15 cellular contexts compared by ENCODE assay signal in the genomic region with DNA sequence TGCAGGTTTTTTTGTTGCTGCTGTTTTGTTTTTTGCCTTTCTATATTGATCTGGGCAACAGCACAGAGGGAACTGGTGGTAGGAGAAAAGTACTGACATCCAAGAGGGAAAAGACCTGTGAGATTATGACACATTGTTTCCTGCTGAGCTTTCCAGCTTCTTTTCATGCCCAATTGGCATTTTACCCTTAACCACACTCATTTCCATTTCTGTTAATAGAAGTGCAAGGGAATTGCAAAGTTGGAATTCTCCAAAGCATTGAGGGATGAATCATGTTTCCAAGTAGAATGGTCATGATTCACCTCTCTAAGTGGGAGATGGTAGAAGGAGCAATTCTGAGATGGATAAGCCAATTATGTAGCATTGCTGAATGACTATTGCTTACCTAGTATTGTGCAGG.
DNase-seq lines count a peak whose midpoint lies in the region; ATAC-seq and TF ChIP-seq lines count a peak whose summit lies in the region.
"Had no signal": no experiment of that assay in that cellular context is flagged by ENCODE, and none has a peak within 500 bp of the region (broad histone marks: within the 10 kb centered on the region; RNA-seq: fewer than 3 reads in every experiment).

No MANE protein-coding gene starts in this region.

- H3K27ac Mint-ChIP-seq in Calu3 (ENCODE audit: unreplicated experiment): no peak overlapping the region
- H3K27ac Mint-ChIP-seq: CD8-positive, alpha-beta T cell; natural killer cell treated with Interleukin-12 subunit alpha and Interleukin-12 subunit beta and Interleukin-15 and Interleukin-18, amount 100 ng/mL, for 72 hours; stimulated activated naive CD8-positive, alpha-beta T cell treated with anti-CD3 and anti-CD28 coated beads, Interleukin-15, amount 100 ng/mL, for 72 hours had no signal

- DNase-seq in AG10803 (ENCODE audit: low read depth): peak; percentile 96
- DNase-seq in LoVo (ENCODE audit: low spot score): peak; percentile 23
- DNase-seq in choroid plexus epithelial cell (ENCODE audit: low read depth): peak; percentile 28
- DNase-seq in NCI-H774 (lab: John Stamatoyannopoulos, UW): no peak
- no peak for DNase-seq in T-helper 2 cell
- DNase-seq in Calu3: no peak
- DNase-seq: CD8-positive, alpha-beta T cell; NCI-H1105 treated with DMSO at 0.1 percent for 48 hours; NK-92 treated with Interleukin-12 subunit alpha and Interleukin-12 subunit beta, amount 100 ng/mL, for 24 hours; stimulated activated naive CD8-positive, alpha-beta T cell treated with anti-CD3 and anti-CD28 coated beads, Interleukin-15, amount 100 ng/mL, for 72 hours; T-helper 9 cell had no signal

- no peaks in the 10 kb centered on the region for H3K36me3 ChIP-seq in mesodermal cell (ENCODE audit: control insufficient read depth, insufficient read depth, low read length)
- H3K36me3 ChIP-seq: breast epithelium had no signal

- peaks cover 9% of the 10 kb centered on the region for H3K4me1 Mint-ChIP-seq in Calu3 (ENCODE audit: low read depth, unreplicated experiment)
- H3K4me1 Mint-ChIP-seq: stimulated activated naive CD8-positive, alpha-beta T cell treated with anti-CD3 and anti-CD28 coated beads, Interleukin-15, amount 100 ng/mL, for 72 hours had no signal

- H3K27ac ChIP-seq in mesodermal cell (ENCODE audit: low read depth, low read length, severe bottlenecking): peak overlapping the region; percentile 85
- H3K27ac ChIP-seq: breast epithelium had no signal

- no peaks in the 10 kb centered on the region for H3K27me3 Mint-ChIP-seq in Calu3 (ENCODE audit: unreplicated experiment)
- H3K27me3 Mint-ChIP-seq: natural killer cell treated with Interleukin-12 subunit alpha and Interleukin-12 subunit beta and Interleukin-15 and Interleukin-18, amount 100 ng/mL, for 72 hours; stimulated activated naive CD8-positive, alpha-beta T cell treated with anti-CD3 and anti-CD28 coated beads, Interleukin-15, amount 100 ng/mL, for 72 hours had no signal

- BruUV-seq in Calu3 (replicated peaks; lab: Mats Ljungman, UMichigan): no TSS peak

- intact Hi-C loops in Calu3 (cut with micrococcal nuclease; ENCODE audit: unreplicated experiment): no loop called here

- H3K9me3 ChIP-seq in mesodermal cell (ENCODE audit: control insufficient read depth, low read length): no peaks in the 10 kb centered on the region
- H3K9me3 ChIP-seq: breast epithelium had no signal

- no peaks in the 10 kb centered on the region for H3K36me3 Mint-ChIP-seq in Calu3 (ENCODE audit: insufficient read depth, unreplicated experiment)
- H3K36me3 Mint-ChIP-seq: CD8-positive, alpha-beta T cell had no signal

- no peaks in the 10 kb centered on the region for H3K9me3 Mint-ChIP-seq in Calu3 (ENCODE audit: low read depth, unreplicated experiment)

- no peak for TF ChIP-seq CTCF in AG10803 (conservative IDR thresholded peaks at IDR 0.05; ENCODE audit: low read length)
- TF ChIP-seq CTCF in choroid plexus epithelial cell (conservative IDR thresholded peaks at IDR 0.05; ENCODE audit: low read depth, low read length): no peak
- no peak for TF ChIP-seq CTCF in Calu3 (IDR thresholded peaks at IDR 0.05; ENCODE audit: unreplicated experiment)

- no peak overlapping the region for H3K4me3 Mint-ChIP-seq in Calu3 (ENCODE audit: low read depth, unreplicated experiment)
- H3K4me3 Mint-ChIP-seq: CD8-positive, alpha-beta T cell; natural killer cell treated with Interleukin-12 subunit alpha and Interleukin-12 subunit beta and Interleukin-15 and Interleukin-18, amount 100 ng/mL, for 72 hours; stimulated activated naive CD8-positive, alpha-beta T cell treated with anti-CD3 and anti-CD28 coated beads, Interleukin-15, amount 100 ng/mL, for 72 hours had no signal

- H3K4me1 ChIP-seq in mesodermal cell (ENCODE audit: control insufficient read depth, insufficient read depth, low read length, poor library complexity, severe bottlenecking): peaks cover 17% of the 10 kb centered on the region
- H3K4me1 ChIP-seq: breast epithelium had no signal

- no peak overlapping the region for H3K4me3 ChIP-seq in AG10803 (ENCODE audit: low read length)
- H3K4me3 ChIP-seq in choroid plexus epithelial cell (ENCODE audit: low read depth, low read length): no peak overlapping the region
- H3K4me3 ChIP-seq in mesodermal cell (ENCODE audit: extremely low read depth, insufficient read depth, low read length, poor library complexity, severe bottlenecking): no peak overlapping the region
- H3K4me3 ChIP-seq: breast epithelium had no signal

- CTCF ChIA-PET in Calu3 (lab: Charles Lee): no interaction called here

- no peak for ATAC-seq in HG02840 (IDR thresholded peaks at IDR 0.05; ENCODE audit: low FRiP score, unreplicated experiment)
- ATAC-seq: CD8-positive, alpha-beta T cell; natural killer cell treated with Interleukin-12 subunit alpha and Interleukin-12 subunit beta and Interleukin-15 and Interleukin-18, amount 100 ng/mL, for 72 hours; stimulated activated naive CD8-positive, alpha-beta T cell treated with anti-CD3 and anti-CD28 coated beads, Interleukin-15, amount 100 ng/mL, for 72 hours had no signal

Comparison
In these comparisons a context has a peak if more than half of its experiments do, and no peak if none do; other contexts are left out.
1. DNase-seq: peak in AG10803 (single experiment), LoVo (single experiment) and choroid plexus epithelial cell (single experiment); none in NCI-H774 (single experiment), T-helper 2 cell (0 of 5) and Calu3 (single experiment).